In genomic region chr16:65122724-65122973, GRCh38 we compare ENCODE assay signal across 11 cellular contexts. TPM values are rescaled to one million over a fixed set of nuclear protein-coding genes. Genes with fewer than 3 reads are reported as not detected.
DNase-seq lines count a peak whose midpoint lies in the region; ATAC-seq and TF ChIP-seq lines count a peak whose summit lies in the region.
"Had no signal": no experiment of that assay in that cellular context is flagged by ENCODE, and none has a peak within 500 bp of the region (broad histone marks: within the 10 kb centered on the region; RNA-seq: fewer than 3 reads in every experiment).

No MANE protein-coding gene starts in this region.

- H3K27me3 ChIP-seq in BJ (ENCODE audit: control insufficient read depth, insufficient read depth, low read length) = no peaks in the 10 kb centered on the region; the same call in 1 of the 2 replicates
- no peaks in the 10 kb centered on the region for H3K27me3 ChIP-seq in right cardiac atrium (ENCODE audit: control insufficient read depth, insufficient read depth)

- TF ChIP-seq CTCF in BJ (IDR thresholded peaks at IDR 0.05; ENCODE audit: insufficient read depth, low read depth, low read length) = no peak
- TF ChIP-seq CTCF in GM20000 (IDR thresholded peaks at IDR 0.05; ENCODE audit: extremely low read depth, missing control alignments) = no peak

- H3K4me3 Mint-ChIP-seq in activated naive CD4-positive, alpha-beta T cell treated with anti-CD3 and anti-CD28 coated beads, Interleukin-2, amount 10 ng/mL, durations not matched to agents 7 days and 5 days = no peak overlapping the region
- H3K4me3 Mint-ChIP-seq: CD8-positive, alpha-beta memory T cell had no signal

- no peak for ATAC-seq in right cardiac atrium

- H3K36me3 Mint-ChIP-seq in activated naive CD4-positive, alpha-beta T cell treated with anti-CD3 and anti-CD28 coated beads, Interleukin-2, amount 10 ng/mL, durations not matched to agents 7 days and 5 days = no peaks in the 10 kb centered on the region

- no peaks in the 10 kb centered on the region for H3K36me3 ChIP-seq in BJ (ENCODE audit: control insufficient read depth, insufficient read depth, low read length)
- H3K36me3 ChIP-seq: neutrophil had no signal

- intact Hi-C loops in right cardiac atrium (cut with DNase I) = loop anchor here in 1 of 4 donors (5.0 kb wide), 1 partner anchor 205 kb away; no protein-coding TSS in a partner anchor

- POLR2A ChIA-PET in BJ (lab: Charles Lee) = interaction anchor here (0.6 kb wide), 1 partner anchor 211 kb away, joined by 3 read pairs; no protein-coding TSS in a partner anchor

- H3K9me3 ChIP-seq in right cardiac atrium (ENCODE audit: control insufficient read depth, low read length) = no peaks in the 10 kb centered on the region
- H3K9me3 ChIP-seq: neutrophil had no signal

- H3K27me3 Mint-ChIP-seq in activated naive CD4-positive, alpha-beta T cell treated with anti-CD3 and anti-CD28 coated beads, Interleukin-2, amount 10 ng/mL, durations not matched to agents 7 days and 5 days = peaks cover 62% of the 10 kb centered on the region

- H3K27ac ChIP-seq in angular gyrus (ENCODE audit: low read depth, low read length) = peak overlapping the region; percentile 60
- H3K27ac ChIP-seq in right cardiac atrium (ENCODE audit: low read length) = peak overlapping the region; percentile 34
- H3K27ac ChIP-seq: neutrophil had no signal

- H3K9me3 Mint-ChIP-seq in activated naive CD4-positive, alpha-beta T cell treated with anti-CD3 and anti-CD28 coated beads, Interleukin-2, amount 10 ng/mL, durations not matched to agents 7 days and 5 days = no peaks in the 10 kb centered on the region

- peak overlapping the region; percentile 64 for H3K4me3 ChIP-seq in BJ (ENCODE audit: low read depth, low read length)
- H3K4me3 ChIP-seq in right cardiac atrium (ENCODE audit: low read length) = peak overlapping the region; percentile 63

- no peaks in the 10 kb centered on the region for H3K4me1 ChIP-seq in right cardiac atrium (ENCODE audit: control insufficient read depth, insufficient read depth, low read length)

- 1% methylated on average over 19 of the region's 19 CpGs for WGBS in right cardiac atrium

- no peak overlapping the region for H3K27ac Mint-ChIP-seq in activated naive CD4-positive, alpha-beta T cell treated with anti-CD3 and anti-CD28 coated beads, Interleukin-2, amount 10 ng/mL, durations not matched to agents 7 days and 5 days
- H3K27ac Mint-ChIP-seq: CD8-positive, alpha-beta memory T cell had no signal

- no peaks in the 10 kb centered on the region for H3K4me1 Mint-ChIP-seq in activated naive CD4-positive, alpha-beta T cell treated with anti-CD3 and anti-CD28 coated beads, Interleukin-2, amount 10 ng/mL, durations not matched to agents 7 days and 5 days

- DNase-seq in BJ (ENCODE audit: low read depth) = no peak
- DNase-seq in right cardiac atrium = no peak
- peak; percentile 64 for DNase-seq in putamen (ENCODE audit: low spot score)
- no peak for DNase-seq in GM20000 (ENCODE audit: low spot score)
- no peak for DNase-seq in SK-N-DZ (ENCODE audit: low spot score)
- no peak for DNase-seq in activated naive CD4-positive, alpha-beta T cell treated with anti-CD3 and anti-CD28 coated beads, Interleukin-2, amount 10 ng/mL, durations not matched to agents 7 days and 5 days
- no peak for DNase-seq in NCI-H345 (lab: John Stamatoyannopoulos, UW)
- DNase-seq: activated CD4-positive, alpha-beta T cell treated with anti-CD3 and anti-CD28 coated beads, Interleukin-2, amount 50 U/mL, for 1 hour; CD8-positive, alpha-beta memory T cell had no signal

- CTCF ChIA-PET in BJ (lab: Yijun Ruan, JAX) = interaction anchor here (0.9 to 2.1 kb wide), 4 partner anchors 161 to 1150 kb away, joined by 3 to 9 read pairs (median 3); no protein-coding TSS in a partner anchor
- CTCF ChIA-PET in activated naive CD4-positive, alpha-beta T cell treated with anti-CD3 and anti-CD28 coated beads, Interleukin-2, amount 10 ng/mL, durations not matched to agents 7 days and 5 days (lab: Charles Lee) = no interaction called here

RNA-seq across cellular contexts. Expression of gene CDH11, which starts 0.8 kb away (rescaled TPM):
- polyA plus RNA-seq in BJ (2011; rRNA removed) (498 and 589 TPM in 2 replicates), right cardiac atrium (2.2 TPM)
- 706 and 777 TPM in 2 replicates for polyA minus RNA-seq in BJ (2011; rRNA and poly(A)+ RNA removed)
- 10 to 100 TPM; 16.6 to 36.9 (median 26.3) TPM for total RNA-seq in right cardiac atrium
- 71.7 and 126 TPM in 2 replicates for polyA plus RNA-seq in SK-N-DZ (2014; cell fraction: cytosol; rRNA removed)
- 43.4 and 75.2 TPM in 2 replicates for polyA plus RNA-seq in SK-N-DZ (2014; cell fraction: nucleus; rRNA removed)
- total RNA-seq: CD8-positive, alpha-beta memory T cell had no signal
- polyA plus RNA-seq: CD8-positive, alpha-beta memory T cell had no signal

Comparison
In these comparisons a context has a peak if more than half of its experiments do, and no peak if none do; other contexts are left out.
1. RNA of gene CDH11, which starts 0.8 kb away (polyA plus RNA-seq): 498 to 589 TPM in BJ; 2.2 TPM in right cardiac atrium (single experiment); every median in the first group is over 100 times any median in the second.